In the genomic region with DNA sequence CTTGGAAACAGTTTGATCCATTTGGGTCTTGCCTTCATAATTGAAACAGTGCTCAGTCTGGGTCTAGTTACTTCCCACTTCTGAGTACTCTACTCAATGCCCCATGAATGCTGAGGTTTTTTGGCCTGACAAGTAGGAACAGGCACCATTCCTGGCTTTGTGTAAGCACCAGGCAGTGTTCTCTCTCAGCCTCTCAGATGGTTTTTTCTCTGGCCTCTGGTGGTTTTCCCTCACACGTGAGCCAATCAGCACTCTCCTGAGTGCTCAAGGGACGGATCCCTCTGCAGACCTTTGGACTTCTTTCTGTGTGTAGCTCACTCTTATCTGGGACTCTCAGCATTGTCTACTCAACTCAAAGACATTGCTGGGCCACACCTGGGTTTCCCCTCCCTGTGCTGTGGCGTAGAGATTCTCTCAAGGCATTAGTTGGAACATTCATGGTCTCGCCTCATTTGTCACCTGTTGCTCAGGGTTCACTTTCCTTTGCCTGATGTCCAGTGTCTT, we compare ENCODE assay signal across 1 cellular context.
TF ChIP-seq lines count a peak whose summit lies in the region.

No MANE protein-coding gene starts in this region.

TF ChIP-seq in IMR-90, 13 proteins besides CTCF, POLR2A, EP300 and RAD21:
- no peak for TF ChIP-seq SMC3 (IDR thresholded peaks at IDR 0.05; ENCODE audit: low read depth, low read length)
- TF ChIP-seq, protein P1, sequence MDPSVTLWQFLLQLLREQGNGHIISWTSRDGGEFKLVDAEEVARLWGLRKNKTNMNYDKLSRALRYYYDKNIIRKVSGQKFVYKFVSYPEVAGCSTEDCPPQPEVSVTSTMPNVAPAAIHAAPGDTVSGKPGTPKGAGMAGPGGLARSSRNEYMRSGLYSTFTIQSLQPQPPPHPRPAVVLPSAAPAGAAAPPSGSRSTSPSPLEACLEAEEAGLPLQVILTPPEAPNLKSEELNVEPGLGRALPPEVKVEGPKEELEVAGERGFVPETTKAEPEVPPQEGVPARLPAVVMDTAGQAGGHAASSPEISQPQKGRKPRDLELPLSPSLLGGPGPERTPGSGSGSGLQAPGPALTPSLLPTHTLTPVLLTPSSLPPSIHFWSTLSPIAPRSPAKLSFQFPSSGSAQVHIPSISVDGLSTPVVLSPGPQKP (IDR thresholded peaks at IDR 0.05; ENCODE audit: borderline replicate concordance, low read depth, low read length), result no peak
- no peak for TF ChIP-seq MXI1 (IDR thresholded peaks at IDR 0.05; ENCODE audit: borderline replicate concordance, low read depth, low read length)
- TF ChIP-seq FOS (IDR thresholded peaks at IDR 0.05; ENCODE audit: low read depth, low read length), result no peak
- TF ChIP-seq MAZ (IDR thresholded peaks at IDR 0.05; ENCODE audit: borderline replicate concordance, low read depth, low read length), result no peak
- TF ChIP-seq CEBPB (IDR thresholded peaks at IDR 0.05; ENCODE audit: low read depth, low read length), result no peak
- TF ChIP-seq, protein P2, sequence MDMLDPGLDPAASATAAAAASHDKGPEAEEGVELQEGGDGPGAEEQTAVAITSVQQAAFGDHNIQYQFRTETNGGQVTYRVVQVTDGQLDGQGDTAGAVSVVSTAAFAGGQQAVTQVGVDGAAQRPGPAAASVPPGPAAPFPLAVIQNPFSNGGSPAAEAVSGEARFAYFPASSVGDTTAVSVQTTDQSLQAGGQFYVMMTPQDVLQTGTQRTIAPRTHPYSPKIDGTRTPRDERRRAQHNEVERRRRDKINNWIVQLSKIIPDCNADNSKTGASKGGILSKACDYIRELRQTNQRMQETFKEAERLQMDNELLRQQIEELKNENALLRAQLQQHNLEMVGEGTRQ (IDR thresholded peaks at IDR 0.05; ENCODE audit: low read depth, low read length), result no peak
- TF ChIP-seq CHD1 (IDR thresholded peaks at IDR 0.05; ENCODE audit: low read depth, low read length), result no peak
- TF ChIP-seq BHLHE40 (IDR thresholded peaks at IDR 0.05; ENCODE audit: low read depth, low read length), result no peak
- TF ChIP-seq MAFK (IDR thresholded peaks at IDR 0.05; ENCODE audit: low read depth, low read length), result no peak
- TF ChIP-seq RCOR1 (IDR thresholded peaks at IDR 0.05; ENCODE audit: insufficient replicate concordance, low read length), result no peak
- TF ChIP-seq RFX5 (IDR thresholded peaks at IDR 0.05; ENCODE audit: low read depth, low read length), result no peak
- no peak for TF ChIP-seq NFE2L2 (IDR thresholded peaks at IDR 0.05; ENCODE audit: low read depth, low read length)
TF ChIP-seq in IMR-90: peak in this region for 0.
